22 cellular contexts compared by ENCODE assay signal in genomic region chr3:125203731-125204130, GRCh38. TPM values are rescaled to one million over a fixed set of nuclear protein-coding genes. Genes with fewer than 3 reads are reported as not detected.
A peak's percentile ranks its signal among the peaks of the same experiment; 100 is the strongest.
DNase-seq lines count a peak whose midpoint lies in the region; ATAC-seq, FAIRE-seq and TF ChIP-seq lines count a peak whose summit lies in the region.
"Had no signal": no experiment of that assay in that cellular context is flagged by ENCODE, and none has a peak within 500 bp of the region (broad histone marks: within the 10 kb centered on the region; RNA-seq: fewer than 3 reads in every experiment).

No MANE protein-coding gene starts in this region.

- H3K27me3 Mint-ChIP-seq in astrocyte (ENCODE audit: low read depth, unreplicated experiment): peaks cover 11% of the 10 kb centered on the region

- H3K4me3 Mint-ChIP-seq in astrocyte (ENCODE audit: unreplicated experiment): no peak overlapping the region
- H3K4me3 Mint-ChIP-seq: B cell; CD4-positive, CD25-positive, alpha-beta regulatory T cell; CD8-positive, alpha-beta memory T cell; HFFc6 had no signal

- FAIRE-seq in GM19239 (lab: Jason Lieb, UNC): peak; percentile 81
- peak; percentile 56 for FAIRE-seq in astrocyte (lab: Jason Lieb, UNC)
- FAIRE-seq: D721Med, G401.6, GM12892, H54 had no signal

- no peaks in the 10 kb centered on the region for H3K79me2 ChIP-seq in astrocyte (ENCODE audit: insufficient read depth, low read length)

- peaks cover 2% of the 10 kb centered on the region for H3K9me3 Mint-ChIP-seq in astrocyte (ENCODE audit: unreplicated experiment)
- H3K9me3 Mint-ChIP-seq: HFFc6 had no signal

- H3K36me3 Mint-ChIP-seq in astrocyte (ENCODE audit: low read depth, unreplicated experiment): peaks cover 3% of the 10 kb centered on the region
- H3K36me3 Mint-ChIP-seq: CD4-positive, CD25-positive, alpha-beta regulatory T cell had no signal

- no peaks in the 10 kb centered on the region for H3K4me1 ChIP-seq in astrocyte (ENCODE audit: insufficient read depth, low read length)
- no peaks in the 10 kb centered on the region for H3K4me1 ChIP-seq in effector memory CD4-positive, alpha-beta T cell (ENCODE audit: control insufficient read depth, insufficient read depth, low read length, poor library complexity, severe bottlenecking)
- H3K4me1 ChIP-seq: HAP-1 had no signal

- H3K4me1 Mint-ChIP-seq in astrocyte (ENCODE audit: low read depth, unreplicated experiment): no peaks in the 10 kb centered on the region
- H3K4me1 Mint-ChIP-seq: CD4-positive, CD25-positive, alpha-beta regulatory T cell had no signal

- TF ChIP-seq CTCF in AG10803 (conservative IDR thresholded peaks at IDR 0.05; ENCODE audit: low read length) (no peak), astrocyte (IDR thresholded peaks at IDR 0.05; ENCODE audit: insufficient read depth, low read depth, low read length) (no peak)

- H3K27ac Mint-ChIP-seq in astrocyte (ENCODE audit: unreplicated experiment): no peak overlapping the region
- H3K27ac Mint-ChIP-seq: B cell; CD4-positive, CD25-positive, alpha-beta regulatory T cell; CD8-positive, alpha-beta memory T cell; HFFc6 had no signal

- peak; percentile 45 for DNase-seq in AG10803 (ENCODE audit: low read depth)
- DNase-seq in GM19239 (ENCODE audit: insufficient read length, low spot score): no peak
- DNase-seq in astrocyte (ENCODE audit: low read depth): no peak
- DNase-seq in NCI-H2029 (lab: John Stamatoyannopoulos, UW): no peak
- no peak for DNase-seq in SW 1271 (lab: John Stamatoyannopoulos, UW)
- DNase-seq in effector memory CD4-positive, alpha-beta T cell: no peak
- DNase-seq: 8988T; CD4-positive, CD25-positive, alpha-beta regulatory T cell; CD8-positive, alpha-beta memory T cell; DMS 273 treated with DMSO at 0.1 percent for 48 hours; DMS79; GOT3; HFFc6 had no signal

- no peaks in the 10 kb centered on the region for H4K20me1 ChIP-seq in astrocyte (ENCODE audit: insufficient read depth, low read length)
- H4K20me1 ChIP-seq: BLaER1 had no signal

- H3K27me3 ChIP-seq in astrocyte (ENCODE audit: insufficient read depth, low read length): no peaks in the 10 kb centered on the region
- no peaks in the 10 kb centered on the region for H3K27me3 ChIP-seq in effector memory CD4-positive, alpha-beta T cell (replicated peaks; ENCODE audit: control insufficient read depth, insufficient read depth, low read length, poor library complexity, severe bottlenecking)
- H3K27me3 ChIP-seq: BLaER1 had no signal

- no peaks in the 10 kb centered on the region for H3K36me3 ChIP-seq in astrocyte (ENCODE audit: insufficient read depth, low read length)
- H3K36me3 ChIP-seq in effector memory CD4-positive, alpha-beta T cell (ENCODE audit: control insufficient read depth, insufficient read depth, low read length): no peaks in the 10 kb centered on the region
- H3K36me3 ChIP-seq: BLaER1, HAP-1 had no signal

- no peak overlapping the region for H3K4me2 ChIP-seq in astrocyte (ENCODE audit: low read length)
- H3K4me2 ChIP-seq: BLaER1 had no signal

- ATAC-seq in GM18520 (IDR thresholded peaks at IDR 0.05; ENCODE audit: unreplicated experiment): no peak

- H3K9ac ChIP-seq in astrocyte (ENCODE audit: low read length): no peak overlapping the region
- H3K9ac ChIP-seq: BLaER1 had no signal

- no peak overlapping the region for H3K27ac ChIP-seq in astrocyte (ENCODE audit: low read depth, low read length)
- no peak overlapping the region for H3K27ac ChIP-seq in effector memory CD4-positive, alpha-beta T cell (ENCODE audit: insufficient read depth, low read length, poor library complexity, severe bottlenecking)
- H3K27ac ChIP-seq: BLaER1, C4-2B had no signal

- H3K4me3 ChIP-seq in AG10803 (ENCODE audit: low read length): no peak overlapping the region
- H3K4me3 ChIP-seq in astrocyte (ENCODE audit: insufficient read depth, low read depth, low read length): no peak overlapping the region
- no peak overlapping the region for H3K4me3 ChIP-seq in effector memory CD4-positive, alpha-beta T cell (ENCODE audit: insufficient read depth, low read depth, low read length, poor library complexity, severe bottlenecking)
- H3K4me3 ChIP-seq: BLaER1, HAP-1 had no signal

- H3K9me3 ChIP-seq in astrocyte (ENCODE audit: insufficient read depth, low read depth, low read length): no peaks in the 10 kb centered on the region
- H3K9me3 ChIP-seq in effector memory CD4-positive, alpha-beta T cell (ENCODE audit: control insufficient read depth, low read length): no peaks in the 10 kb centered on the region
- H3K9me3 ChIP-seq: BLaER1 had no signal

- no peak overlapping the region for H2AFZ ChIP-seq in astrocyte (ENCODE audit: low read depth, low read length)

RNA-seq across cellular contexts. Expression of gene SLC12A8, which starts 8.8 kb away (rescaled TPM):
- 4.2 and 4.4 TPM in 2 replicates for total RNA-seq in astrocyte
- total RNA-seq: CD4-positive, CD25-positive, alpha-beta regulatory T cell had no signal
